Comparison of ENCODE assay signal across 23 cellular contexts in the genomic region with DNA sequence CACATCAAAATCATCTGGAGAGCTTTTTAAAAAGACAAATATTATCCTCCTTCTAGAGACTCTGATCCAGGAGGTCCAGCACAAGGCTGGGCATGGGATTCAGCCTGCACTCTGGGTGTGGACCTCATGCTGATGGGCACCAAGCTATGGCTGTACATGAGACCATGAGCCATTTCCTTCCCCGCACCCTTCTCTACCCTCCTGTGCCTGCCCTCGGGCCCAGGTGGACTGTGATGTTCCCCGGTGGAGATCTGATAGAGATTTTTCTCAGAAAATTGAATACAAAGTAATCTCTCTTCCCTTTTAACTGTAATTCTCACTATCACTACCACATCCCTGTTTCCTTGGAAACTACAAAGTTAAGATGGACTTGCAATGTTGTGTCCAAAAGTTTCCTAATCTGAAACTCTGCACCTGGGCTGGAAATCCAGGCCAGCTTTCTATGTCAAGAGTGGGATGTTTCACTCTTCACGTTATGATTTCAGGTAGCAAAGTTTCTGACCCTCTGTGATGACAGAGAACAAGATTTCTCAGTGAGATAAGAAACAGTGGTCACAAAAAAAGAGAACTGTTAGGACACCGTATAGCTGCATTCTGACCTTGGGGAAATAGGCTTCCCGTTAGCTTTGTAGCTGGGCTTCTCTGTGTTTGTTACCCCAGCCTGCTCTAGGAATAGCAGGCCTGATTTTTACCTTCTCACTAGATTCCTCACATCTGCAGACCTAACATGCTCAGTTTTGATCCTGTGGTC. TPM values are rescaled to one million over a fixed set of nuclear protein-coding genes. Genes with fewer than 3 reads are reported as not detected.
DNase-seq lines count a peak whose midpoint lies in the region; ATAC-seq and TF ChIP-seq lines count a peak whose summit lies in the region.
"Had no signal": no experiment of that assay in that cellular context is flagged by ENCODE, and none has a peak within 500 bp of the region (broad histone marks: within the 10 kb centered on the region; RNA-seq: fewer than 3 reads in every experiment).

No MANE protein-coding gene starts in this region.

- no peak for TF ChIP-seq CTCF in neutrophil (IDR thresholded peaks at IDR 0.05)

- peaks cover 93% of the 10 kb centered on the region for H3K36me3 Mint-ChIP-seq in activated T-cell treated with anti-CD3 and anti-CD28 coated beads, Interleukin-2, amount 50 U/mL, for 24 hours (ENCODE audit: low read depth)
- H3K36me3 Mint-ChIP-seq in activated T-helper 1 cell treated with anti-CD3 and anti-CD28 coated beads, Interleukin-12 subunit alpha, Interleukin-12 subunit beta, Interleukin-2, Interleukin-4 antibody, amounts not matched to agents 30 ng/mL and 10 ng/mL and 1 ng/mL, durations not matched to agents 14 hours and 24 hours and 36 hours (ENCODE audit: low read depth) = peaks cover 67% of the 10 kb centered on the region

- H3K9me3 Mint-ChIP-seq in activated T-cell treated with anti-CD3 and anti-CD28 coated beads, Interleukin-2, amount 50 U/mL, for 24 hours = no peaks in the 10 kb centered on the region
- no peaks in the 10 kb centered on the region for H3K9me3 Mint-ChIP-seq in activated T-helper 1 cell treated with anti-CD3 and anti-CD28 coated beads, Interleukin-12 subunit alpha, Interleukin-12 subunit beta, Interleukin-2, Interleukin-4 antibody, amounts not matched to agents 30 ng/mL and 10 ng/mL and 1 ng/mL, durations not matched to agents 14 hours and 24 hours and 36 hours
- H3K9me3 Mint-ChIP-seq: activated naive CD4-positive, alpha-beta T cell treated with anti-CD3 and anti-CD28 coated beads, Interleukin-2, amount 10 ng/mL, durations not matched to agents 7 days and 5 days had no signal

- H3K4me3 ChIP-seq in neutrophil (ENCODE audit: low read depth in 1 of 2, low read length in 1 of 2) = no peak overlapping the region
- H3K4me3 ChIP-seq: HAP-1, heart right ventricle, lower lobe of right lung, pancreas, right lobe of liver, SK-N-MC, stomach had no signal

- H3K27me3 ChIP-seq in neutrophil = no peaks in the 10 kb centered on the region
- H3K27me3 ChIP-seq: brain microvascular endothelial cell, heart right ventricle, pancreas, right lobe of liver, stomach had no signal

- H3K9me3 ChIP-seq in neutrophil = no peaks in the 10 kb centered on the region
- H3K9me3 ChIP-seq: HAP-1, heart right ventricle, lower lobe of right lung, pancreas, right lobe of liver, stomach had no signal

- H3K27ac Mint-ChIP-seq in activated T-cell treated with anti-CD3 and anti-CD28 coated beads, Interleukin-2, amount 50 U/mL, for 24 hours = peak overlapping the region; percentile 85
- H3K27ac Mint-ChIP-seq in activated T-helper 1 cell treated with anti-CD3 and anti-CD28 coated beads, Interleukin-12 subunit alpha, Interleukin-12 subunit beta, Interleukin-2, Interleukin-4 antibody, amounts not matched to agents 30 ng/mL and 10 ng/mL and 1 ng/mL, durations not matched to agents 14 hours and 24 hours and 36 hours = peak overlapping the region; percentile 53

- peak overlapping the region; percentile 37 for H3K27ac ChIP-seq in neutrophil
- H3K27ac ChIP-seq: brain microvascular endothelial cell, heart right ventricle, lower lobe of right lung, pancreas, right lobe of liver, SK-N-MC, stomach had no signal

- peaks cover 22 to 28% of the 10 kb centered on the region in 2 experiments for H3K4me1 ChIP-seq in neutrophil (ENCODE audit: control insufficient read depth in 1 of 2, insufficient read depth in 1 of 2, low read depth in 1 of 2, low read length in 1 of 2)
- H3K4me1 ChIP-seq: HAP-1, lower lobe of right lung had no signal

- ATAC-seq in HG03442 (IDR thresholded peaks at IDR 0.05; ENCODE audit: unreplicated experiment) (peak; percentile 47), HG03159 (IDR thresholded peaks at IDR 0.05; ENCODE audit: unreplicated experiment) (no peak)
- ATAC-seq: heart right ventricle, lower lobe of right lung, pancreas, right lobe of liver had no signal

- no peak for DNase-seq in activated T-cell treated with anti-CD3 and anti-CD28 coated beads, Interleukin-2, amount 50 U/mL, for 24 hours
- DNase-seq in activated T-cell treated with anti-CD3 and anti-CD28 coated beads, Interleukin-2, amount 50 U/mL, for 48 hours = no peak
- no peak for DNase-seq in activated T-helper 1 cell treated with anti-CD3 and anti-CD28 coated beads, Interleukin-12 subunit alpha, Interleukin-12 subunit beta, Interleukin-2, Interleukin-4 antibody, amounts not matched to agents 30 ng/mL and 10 ng/mL and 1 ng/mL, durations not matched to agents 14 hours and 24 hours and 36 hours (ENCODE audit: low spot score)
- no peak for DNase-seq in hippocampal formation (lab: John Stamatoyannopoulos, UW)
- DNase-seq in effector CD4-positive, alpha-beta T cell = no peak
- DNase-seq: activated naive CD4-positive, alpha-beta T cell treated with anti-CD3 and anti-CD28 coated beads, Interleukin-2, amount 10 ng/mL, durations not matched to agents 7 days and 5 days; brain microvascular endothelial cell; cortex of kidney; DND-41; heart right ventricle; lower lobe of right lung; NCI-H1436 treated with DMSO at 0.1 percent for 48 hours; NCI-H345; pancreas; right lobe of liver; stomach had no signal

- peaks cover 35% of the 10 kb centered on the region for H3K36me3 ChIP-seq in neutrophil

- intact Hi-C loops in activated T-helper 1 cell treated with anti-CD3 and anti-CD28 coated beads, Interleukin-12 subunit alpha, Interleukin-12 subunit beta, Interleukin-2, Interleukin-4 antibody, amounts not matched to agents 30 ng/mL and 10 ng/mL and 1 ng/mL, durations not matched to agents 14 hours and 24 hours and 36 hours (cut with micrococcal nuclease) = no loop called here

- H3K27me3 Mint-ChIP-seq in activated T-cell treated with anti-CD3 and anti-CD28 coated beads, Interleukin-2, amount 50 U/mL, for 24 hours = no peaks in the 10 kb centered on the region
- H3K27me3 Mint-ChIP-seq in activated T-helper 1 cell treated with anti-CD3 and anti-CD28 coated beads, Interleukin-12 subunit alpha, Interleukin-12 subunit beta, Interleukin-2, Interleukin-4 antibody, amounts not matched to agents 30 ng/mL and 10 ng/mL and 1 ng/mL, durations not matched to agents 14 hours and 24 hours and 36 hours (ENCODE audit: insufficient read depth) = no peaks in the 10 kb centered on the region
- H3K27me3 Mint-ChIP-seq: activated naive CD4-positive, alpha-beta T cell treated with anti-CD3 and anti-CD28 coated beads, Interleukin-2, amount 10 ng/mL, durations not matched to agents 7 days and 5 days had no signal

- H3K4me3 Mint-ChIP-seq in activated T-cell treated with anti-CD3 and anti-CD28 coated beads, Interleukin-2, amount 50 U/mL, for 24 hours = no peak overlapping the region
- H3K4me3 Mint-ChIP-seq in activated T-helper 1 cell treated with anti-CD3 and anti-CD28 coated beads, Interleukin-12 subunit alpha, Interleukin-12 subunit beta, Interleukin-2, Interleukin-4 antibody, amounts not matched to agents 30 ng/mL and 10 ng/mL and 1 ng/mL, durations not matched to agents 14 hours and 24 hours and 36 hours = peak overlapping the region; percentile 3
- H3K4me3 Mint-ChIP-seq: activated naive CD4-positive, alpha-beta T cell treated with anti-CD3 and anti-CD28 coated beads, Interleukin-2, amount 10 ng/mL, durations not matched to agents 7 days and 5 days had no signal

- H3K4me1 Mint-ChIP-seq in activated T-cell treated with anti-CD3 and anti-CD28 coated beads, Interleukin-2, amount 50 U/mL, for 24 hours (ENCODE audit: low read depth) = peaks cover 75% of the 10 kb centered on the region
- peaks cover 69% of the 10 kb centered on the region for H3K4me1 Mint-ChIP-seq in activated T-helper 1 cell treated with anti-CD3 and anti-CD28 coated beads, Interleukin-12 subunit alpha, Interleukin-12 subunit beta, Interleukin-2, Interleukin-4 antibody, amounts not matched to agents 30 ng/mL and 10 ng/mL and 1 ng/mL, durations not matched to agents 14 hours and 24 hours and 36 hours (ENCODE audit: low read depth)

RNA-seq across cellular contexts. Expression of a gene that starts 11.5 kb away (rescaled TPM):
- total RNA-seq in activated T-helper 1 cell treated with anti-CD3 and anti-CD28 coated beads, Interleukin-12 subunit alpha, Interleukin-12 subunit beta, Interleukin-2, Interleukin-4 antibody, amounts not matched to agents 30 ng/mL and 10 ng/mL and 1 ng/mL, durations not matched to agents 14 hours and 24 hours and 36 hours = 394 and 397 TPM in 2 replicates

RNA-seq across cellular contexts. Expression of a gene that starts 45.9 kb away (rescaled TPM):
- total RNA-seq in activated T-helper 1 cell treated with anti-CD3 and anti-CD28 coated beads, Interleukin-12 subunit alpha, Interleukin-12 subunit beta, Interleukin-2, Interleukin-4 antibody, amounts not matched to agents 30 ng/mL and 10 ng/mL and 1 ng/mL, durations not matched to agents 14 hours and 24 hours and 36 hours = not detected in 2 replicates
- total RNA-seq: activated CD8-positive, alpha-beta memory T cell treated with anti-CD3 and anti-CD28 coated beads for 36 hours; HT1080 had no signal
